ENCODE assay signal across 8 cellular contexts in genomic region chr16:68328151-68328859, GRCh38. TPM values are rescaled to one million over a fixed set of nuclear protein-coding genes. Genes with fewer than 3 reads are reported as not detected.
DNase-seq lines count a peak whose midpoint lies in the region; ATAC-seq and TF ChIP-seq lines count a peak whose summit lies in the region.

No MANE protein-coding gene starts in this region.

- no peak overlapping the region for H3K4me3 ChIP-seq in Panc1 (ENCODE audit: low read depth in 2 of 2, low read length in 2 of 2)

- peaks cover 13% of the 10 kb centered on the region for H3K4me1 ChIP-seq in Panc1 (ENCODE audit: control insufficient read depth, insufficient read depth, low read length)

- intact Hi-C loops in Panc1 (cut with micrococcal nuclease; ENCODE audit: unreplicated experiment): loop anchor here (5.0 kb wide), 2 partner anchors 66 to 86 kb away; partner anchors contain the start of gene SLC7A6

- peak; percentile 88 for DNase-seq in CD1c-positive myeloid dendritic cell (ENCODE audit: extremely low spot score)
- peak; percentile 88 to 92 for DNase-seq in Kasumi-1 (lab: John Stamatoyannopoulos, UW)
- DNase-seq in Panc1 (ENCODE audit: low read depth, low spot score): peak; percentile 56
- DNase-seq in activated T-cell treated with anti-CD3 and anti-CD28 coated beads, Interleukin-2, amount 50 U/mL, for 48 hours: peak; percentile 86
- peak; percentile 75 for DNase-seq in fibroblast of gingiva (ENCODE audit: low read depth)
- peak; percentile 65 for DNase-seq in stimulated activated naive CD4-positive, alpha-beta T cell treated with Interleukin-2 at 50 U/mL for 16 hours (lab: John Stamatoyannopoulos, UW)

- in situ Hi-C loops in Panc1 (cut with HindIII; ENCODE audit: low pct_unique_long_range_greater_than_20kb, low sequenced_read_pairs): no loop called here

- peak; percentile 85 for TF ChIP-seq CTCF in Panc1 (IDR thresholded peaks at IDR 0.05)
- TF ChIP-seq CTCF in nephron (IDR thresholded peaks at IDR 0.05; ENCODE audit: unreplicated experiment in 3 of 3): peak; percentile 83 to 91 (median 85)

- H3K27ac Mint-ChIP-seq in nephron: peak overlapping the region in 2 of 3 experiments; percentile 9 to 43

- no peaks in the 10 kb centered on the region for H3K27me3 Mint-ChIP-seq in nephron (ENCODE audit: low read depth)

- POLR2A ChIA-PET in Panc1 (lab: Charles Lee): interaction anchor here (0.7 kb wide), 1 partner anchor 95 kb away, joined by 5 read pairs; no protein-coding TSS in a partner anchor

- H3K9me3 Mint-ChIP-seq in nephron: no peaks in the 10 kb centered on the region

- H3K27me3 ChIP-seq in Panc1 (ENCODE audit: control insufficient read depth, insufficient read depth, low read length): no peaks in the 10 kb centered on the region

- no peak overlapping the region for H3K4me3 Mint-ChIP-seq in nephron

- CTCF ChIA-PET in Panc1 (lab: Charles Lee): interaction anchor here (0.6 to 1.1 kb wide), 2 partner anchors 65 to 67 kb away, joined by 3 to 5 read pairs; no protein-coding TSS in a partner anchor

- peaks cover 22% of the 10 kb centered on the region for H3K4me1 Mint-ChIP-seq in nephron

- peaks cover 30% of the 10 kb centered on the region for H3K36me3 Mint-ChIP-seq in nephron (ENCODE audit: low read depth)

- H3K9me3 ChIP-seq in Panc1 (ENCODE audit: control insufficient read depth, insufficient read depth, low read depth, low read length): no peaks in the 10 kb centered on the region

- peaks cover 3% of the 10 kb centered on the region for H3K36me3 ChIP-seq in Panc1 (ENCODE audit: control insufficient read depth, insufficient read depth, low read length)

- H3K27ac ChIP-seq in Panc1 (ENCODE audit: low read length): no peak overlapping the region

- peak; percentile 72 for ATAC-seq in GM19395 (IDR thresholded peaks at IDR 0.05; ENCODE audit: unreplicated experiment)
- ATAC-seq in Panc1: peak; percentile 97

- TSS peak; percentile 28 for BruUV-seq in Panc1 (replicated peaks; lab: Mats Ljungman, UMichigan)

RNA-seq across cellular contexts. Expression of gene PRMT7, which starts 17.5 kb away (rescaled TPM):
- total RNA-seq in Panc1 (2021; ENCODE audit: unreplicated experiment): 33.1 TPM
- polyA plus RNA-seq in Panc1 (2012; ENCODE audit: insufficient read length): 37.1 TPM

RNA-seq across cellular contexts. Expression of gene SLC7A6OS, which starts 17.6 kb away (rescaled TPM):
- 16.0 TPM for total RNA-seq in Panc1 (2021; ENCODE audit: unreplicated experiment)
- polyA plus RNA-seq in Panc1 (2012; ENCODE audit: insufficient read length): 7.7 TPM
